ENCODE assay signal across 23 cellular contexts in genomic region chr10:21458496-21458895, GRCh38.
"Had no signal": no experiment of that assay in that cellular context is flagged by ENCODE, and none has a peak within 500 bp of the region (broad histone marks: within the 10 kb centered on the region; RNA-seq: fewer than 3 reads in every experiment).

No MANE protein-coding gene starts in this region.

- H3K4me3 ChIP-seq: adrenal gland, body of pancreas, coronary artery, mucosa of descending colon, ovary had no signal

- H3K36me3 ChIP-seq: adrenal gland, ovary, vagina had no signal

- H3K27ac ChIP-seq: adrenal gland, body of pancreas, coronary artery, ovary, vagina had no signal

- H3K27me3 ChIP-seq: adrenal gland, body of pancreas, ovary, vagina had no signal

- DNase-seq: activated B cell treated with CpG ODN at 0.5 μM for 24 hours; activated CD4-positive, alpha-beta T cell treated with anti-CD3 and anti-CD28 coated beads, Interleukin-2, amount 50 U/mL, for 1 hour; activated CD8-positive, alpha-beta T cell treated with anti-CD3 and anti-CD28 coated beads for 36 hours; activated naive CD4-positive, alpha-beta T cell treated with Interleukin-2 at 50 U/mL for 16 hours; activated T-cell treated with anti-CD3 and anti-CD28 coated beads, Interleukin-2, amount 50 U/mL, for 48 hours; adrenal gland; aorta; body of pancreas; head of caudate nucleus; hippocampal formation; left cardiac atrium; mucosa of descending colon; ovary; small intestine; stimulated activated CD4-positive, alpha-beta T cell treated with anti-CD3 and anti-CD28 coated beads, Interleukin-4, amount 100 ng/mL, for 24 hours; substantia nigra; T-helper 1 cell had no signal

- ATAC-seq: activated CD8-positive, alpha-beta T cell treated with anti-CD3 and anti-CD28 coated beads for 36 hours; body of pancreas; esophagus mucosa; left cardiac atrium; mucosa of descending colon; natural killer cell treated with Interleukin-12 subunit alpha and Interleukin-12 subunit beta and Interleukin-15 and Interleukin-18, amount 100 ng/mL, for 72 hours; sciatic nerve; stimulated activated effector memory CD8-positive, alpha-beta T cell treated with anti-CD3 and anti-CD28 coated beads, Interleukin-12 subunit alpha, Interleukin-12 subunit beta, amount 100 ng/mL, for 72 hours had no signal

- H3K4me1 ChIP-seq: adrenal gland, body of pancreas, vagina had no signal

- H3K9me3 ChIP-seq: adrenal gland, mucosa of descending colon, ovary, vagina had no signal
